ENCODE assay signal across 9 cellular contexts in genomic region chr17:48011405-48012150, GRCh38. TPM values are rescaled to one million over a fixed set of nuclear protein-coding genes. Genes with fewer than 3 reads are reported as not detected.
DNase-seq lines count a peak whose midpoint lies in the region; ATAC-seq and TF ChIP-seq lines count a peak whose summit lies in the region.
"Had no signal": no experiment of that assay in that cellular context is flagged by ENCODE, and none has a peak within 500 bp of the region (broad histone marks: within the 10 kb centered on the region; RNA-seq: fewer than 3 reads in every experiment).

No MANE protein-coding gene starts in this region.

- BruUV-seq in Panc1 (replicated peaks; lab: Mats Ljungman, UMichigan), result no TSS peak

- peak overlapping the region; percentile 52 to 95 (median 76) for H3K4me3 Mint-ChIP-seq in IgD-negative memory B cell
- peak overlapping the region; percentile 78 for H3K4me3 Mint-ChIP-seq in activated naive CD4-positive, alpha-beta T cell treated with anti-CD3 and anti-CD28 coated beads, Interleukin-2, amount 50 U/mL, for 24 hours

- intact Hi-C loops in Panc1 (cut with micrococcal nuclease; ENCODE audit: unreplicated experiment), result no loop called here

- H3K36me3 ChIP-seq in Panc1 (ENCODE audit: control insufficient read depth, insufficient read depth, low read length) (no peaks in the 10 kb centered on the region), iPS-15b (ENCODE audit: control insufficient read depth, insufficient read depth, low read length) (no peaks in the 10 kb centered on the region)

- peak overlapping the region; percentile 11; the same call in 1 of the 2 replicates for H3K27ac ChIP-seq in Panc1 (ENCODE audit: low read length)

- in situ Hi-C loops in Panc1 (cut with HindIII; ENCODE audit: low pct_unique_long_range_greater_than_20kb, low sequenced_read_pairs), result no loop called here

- peaks cover 13% of the 10 kb centered on the region; the same call in 1 of the 2 replicates for H3K4me1 ChIP-seq in Panc1 (ENCODE audit: control insufficient read depth, insufficient read depth, low read length)
- H3K4me1 ChIP-seq in iPS-15b (ENCODE audit: control insufficient read depth, insufficient read depth, low read length), result peaks cover 12% of the 10 kb centered on the region

- peaks cover 5 to 14% (median 12%) of the 10 kb centered on the region in 3 donors for H3K4me1 Mint-ChIP-seq in IgD-negative memory B cell
- peaks cover 13% of the 10 kb centered on the region for H3K4me1 Mint-ChIP-seq in activated naive CD4-positive, alpha-beta T cell treated with anti-CD3 and anti-CD28 coated beads, Interleukin-2, amount 50 U/mL, for 24 hours

- CTCF ChIA-PET in Panc1 (lab: Charles Lee), result interaction anchor here (0.6 to 1.2 kb wide), 5 partner anchors 10 to 867 kb away, joined by 3 to 5 read pairs (median 4); partner anchors contain the start of gene PNPO

- TF ChIP-seq CTCF in Panc1 (IDR thresholded peaks at IDR 0.05), result peak; percentile 84

- H3K9ac ChIP-seq in iPS-15b (ENCODE audit: low read depth, low read length), result peak overlapping the region; percentile 50

- POLR2A ChIA-PET in Panc1 (lab: Charles Lee), result interaction anchor here (0.6 kb wide), 2 partner anchors 8 to 41 kb away, joined by 3 to 7 read pairs; partner anchors contain the start of gene CDK5RAP3

- H3K9me3 ChIP-seq in Panc1 (ENCODE audit: control insufficient read depth, insufficient read depth, low read depth, low read length) (no peaks in the 10 kb centered on the region), iPS-15b (ENCODE audit: control insufficient read depth, insufficient read depth, low read length) (no peaks in the 10 kb centered on the region)

- H3K9me3 Mint-ChIP-seq in IgD-negative memory B cell, result no peaks in the 10 kb centered on the region
- no peaks in the 10 kb centered on the region for H3K9me3 Mint-ChIP-seq in activated naive CD4-positive, alpha-beta T cell treated with anti-CD3 and anti-CD28 coated beads, Interleukin-2, amount 50 U/mL, for 24 hours

- peak; percentile 75 for ATAC-seq in Panc1

- H3K36me3 Mint-ChIP-seq in IgD-negative memory B cell, result no peaks in the 10 kb centered on the region
- no peaks in the 10 kb centered on the region for H3K36me3 Mint-ChIP-seq in activated naive CD4-positive, alpha-beta T cell treated with anti-CD3 and anti-CD28 coated beads, Interleukin-2, amount 50 U/mL, for 24 hours

- H3K27ac Mint-ChIP-seq in IgD-negative memory B cell, result no peak overlapping the region
- H3K27ac Mint-ChIP-seq in activated naive CD4-positive, alpha-beta T cell treated with anti-CD3 and anti-CD28 coated beads, Interleukin-2, amount 50 U/mL, for 24 hours, result no peak overlapping the region

- DNase-seq in DMS 273 (lab: John Stamatoyannopoulos, UW; ENCODE audit: unreplicated experiment) (peak; percentile 85), Panc1 (ENCODE audit: low read depth, low spot score) (peak; percentile 20), ureter (ENCODE audit: low spot score) (no peak), A172 (ENCODE audit: low spot score) (no peak)
- peak; percentile 62 for DNase-seq in stimulated activated CD4-positive, alpha-beta T cell treated with anti-CD3 and anti-CD28 coated beads, Interleukin-15, amount 100 ng/mL, for 24 hours

- H3K27me3 ChIP-seq in Panc1 (ENCODE audit: control insufficient read depth, insufficient read depth, low read length) (no peaks in the 10 kb centered on the region), iPS-15b (ENCODE audit: control insufficient read depth, insufficient read depth, low read length) (peaks cover 20% of the 10 kb centered on the region)

- H3K4me3 ChIP-seq in Panc1 (ENCODE audit: low read depth in 2 of 2, low read length in 2 of 2) (peak overlapping the region; percentile 26 to 36), iPS-15b (ENCODE audit: low read depth, low read length) (peak overlapping the region; percentile 77)

- peaks cover 36% of the 10 kb centered on the region for H3K27me3 Mint-ChIP-seq in IgD-negative memory B cell
- H3K27me3 Mint-ChIP-seq in activated naive CD4-positive, alpha-beta T cell treated with anti-CD3 and anti-CD28 coated beads, Interleukin-2, amount 50 U/mL, for 24 hours, result peaks cover 23% of the 10 kb centered on the region

RNA-seq across cellular contexts. Expression of gene COPZ2, which starts 26.0 kb away (rescaled TPM):
- polyA plus RNA-seq in IgD-negative memory B cell, result 1.7 TPM
- total RNA-seq in Panc1 (2021; ENCODE audit: unreplicated experiment) (5.4 TPM), ureter (29.1 TPM)
- polyA plus RNA-seq in Panc1 (2012; ENCODE audit: insufficient read length), result 5.3 TPM
- total RNA-seq in A172 (2014; rRNA removed; shearing (Covaris generic)), result 24.1 and 40.0 TPM in 2 replicates

RNA-seq across cellular contexts. Expression of gene NFE2L1, which starts 36.6 kb away (rescaled TPM):
- polyA plus RNA-seq in IgD-negative memory B cell, result 20.5 TPM
- 210 TPM for total RNA-seq in Panc1 (2021; ENCODE audit: unreplicated experiment)
- 312 TPM for polyA plus RNA-seq in Panc1 (2012; ENCODE audit: insufficient read length)
- 143 TPM for total RNA-seq in ureter
- total RNA-seq in A172 (2014; rRNA removed; shearing (Covaris generic)), result 73.6 and 140 TPM in 2 replicates

RNA-seq across cellular contexts. Expression of gene CDK5RAP3, which starts 40.7 kb away (rescaled TPM):
- 80.0 TPM for polyA plus RNA-seq in IgD-negative memory B cell
- total RNA-seq in Panc1 (2021; ENCODE audit: unreplicated experiment) (193 TPM), ureter (207 TPM)
- polyA plus RNA-seq in Panc1 (2012; ENCODE audit: insufficient read length), result 137 TPM
- total RNA-seq in A172 (2014; rRNA removed; shearing (Covaris generic)), result 87.2 and 96.9 TPM in 2 replicates

RNA-seq across cellular contexts. Expression of gene PRR15L, which starts 53.9 kb away (rescaled TPM):
- polyA plus RNA-seq in IgD-negative memory B cell, result not detected
- total RNA-seq in Panc1 (2021; ENCODE audit: unreplicated experiment) (0.18 TPM), ureter (12.2 TPM)
- polyA plus RNA-seq in Panc1 (2012; ENCODE audit: insufficient read length), result not detected
- not detected in 2 replicates for total RNA-seq in A172 (2014; rRNA removed; shearing (Covaris generic))
- total RNA-seq: T-helper 1 cell treated with Interleukin-12 subunit alpha and Interleukin-12 subunit beta and Interleukin-4 antibody, amounts not matched to agents 30 ng/mL and 1 ng/mL, for 36 hours had no signal

Comparison
In these comparisons a context has a peak if more than half of its experiments do, and no peak if none do; other contexts are left out.
1. DNase-seq: peak in DMS 273 (single experiment), Panc1 (single experiment) and stimulated activated CD4-positive, alpha-beta T cell treated with anti-CD3 and anti-CD28 coated beads, Interleukin-15, amount 100 ng/mL, for 24 hours (single experiment); none in ureter (single experiment) and A172 (single experiment).